In genomic region chr1:211650922-211651303, GRCh38 we compare ENCODE assay signal across 1 cellular context.
TF ChIP-seq lines count a peak whose summit lies in the region.

No MANE protein-coding gene starts in this region.

TF ChIP-seq in HCT116, 20 proteins besides CTCF, POLR2A, EP300 and RAD21 (continued from another document):
- TF ChIP-seq ZBTB33 (IDR thresholded peaks at IDR 0.05; ENCODE audit: extremely low read depth, insufficient replicate concordance, low read length) (no peak), ATF3 (IDR thresholded peaks at IDR 0.05) (no peak), CEBPB (IDR thresholded peaks at IDR 0.05; ENCODE audit: low read depth) (no peak), SRF (IDR thresholded peaks at IDR 0.05; ENCODE audit: low read depth) (no peak), CBX3 (IDR thresholded peaks at IDR 0.05; ENCODE audit: low read depth) (no peak), ELF1 (IDR thresholded peaks at IDR 0.05; ENCODE audit: borderline replicate concordance, low read depth) (no peak), POLR2AphosphoS5 (IDR thresholded peaks at IDR 0.05; ENCODE audit: low read depth, low read length) (no peak), FOSL1 (IDR thresholded peaks at IDR 0.05; ENCODE audit: low read depth) (no peak), SIN3A (IDR thresholded peaks at IDR 0.05; ENCODE audit: low read depth) (no peak), EZH2 (IDR thresholded peaks at IDR 0.05) (no peak), REST (IDR thresholded peaks at IDR 0.05; ENCODE audit: low read depth) (no peak), EGR1 (IDR thresholded peaks at IDR 0.05; ENCODE audit: low read depth) (no peak), JUND (IDR thresholded peaks at IDR 0.05) (no peak), EZH2phosphoT487 (IDR thresholded peaks at IDR 0.05; ENCODE audit: borderline replicate concordance) (no peak), YY1 (IDR thresholded peaks at IDR 0.05; ENCODE audit: extremely low read depth, insufficient replicate concordance, low read depth, low read length) (no peak)
